9 cellular contexts compared by ENCODE assay signal in the genomic region with DNA sequence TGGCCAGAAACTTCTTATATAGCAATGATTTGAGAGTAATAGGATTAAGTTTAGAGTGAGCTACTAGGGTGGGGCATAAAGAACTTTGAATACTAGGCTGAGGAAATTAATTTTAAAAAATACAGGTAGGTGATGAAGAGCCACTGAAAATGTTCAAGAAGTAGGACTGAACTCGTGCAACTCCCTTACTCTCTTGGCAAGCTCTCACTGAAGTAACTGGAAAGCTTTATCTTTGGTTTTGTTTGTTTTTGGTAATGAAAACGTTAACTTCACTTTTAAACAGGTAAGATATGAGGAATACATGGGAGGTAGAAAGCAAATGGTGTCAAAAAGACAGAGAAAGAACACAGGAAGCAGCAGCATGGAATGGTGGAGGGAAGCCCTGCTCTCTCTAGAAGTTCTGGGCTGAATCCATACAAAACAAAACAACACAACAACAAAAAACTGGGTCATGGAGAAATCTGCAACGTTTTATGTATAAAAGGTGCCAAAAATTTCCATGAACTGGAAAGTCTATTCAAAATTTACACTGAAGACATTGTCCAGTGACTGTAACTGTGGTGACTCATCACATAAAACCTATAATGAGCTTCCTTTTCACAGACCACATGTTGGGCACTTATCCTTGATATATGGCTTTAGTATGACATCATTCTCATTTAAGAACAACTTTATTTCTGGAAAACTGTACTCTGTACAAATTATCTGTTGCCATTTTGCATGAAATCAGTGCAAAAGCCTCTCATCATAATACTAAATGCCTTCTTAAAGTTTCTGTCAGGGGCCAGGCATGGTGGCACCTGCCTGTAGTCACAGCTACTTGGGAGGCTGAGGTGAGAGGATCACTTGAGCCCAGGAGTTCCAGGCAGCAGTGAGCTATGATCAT.
DNase-seq lines count a peak whose midpoint lies in the region; ATAC-seq and TF ChIP-seq lines count a peak whose summit lies in the region.
"Had no signal": no experiment of that assay in that cellular context is flagged by ENCODE, and none has a peak within 500 bp of the region (broad histone marks: within the 10 kb centered on the region; RNA-seq: fewer than 3 reads in every experiment).

No MANE protein-coding gene starts in this region.

- H3K36me3 Mint-ChIP-seq in type B pancreatic cell, result no peaks in the 10 kb centered on the region

- H3K4me3 Mint-ChIP-seq in type B pancreatic cell, result peak overlapping the region; percentile 23
- H3K4me3 Mint-ChIP-seq: stimulated activated naive CD8-positive, alpha-beta T cell treated with anti-CD3 and anti-CD28 coated beads, Interleukin-15, Interleukin-2, amounts not matched to agents 100 ng/mL and 50 ng/mL, for 24 hours had no signal

- H3K9me3 Mint-ChIP-seq in type B pancreatic cell, result peaks cover 12% of the 10 kb centered on the region
- H3K9me3 Mint-ChIP-seq: stimulated activated naive CD8-positive, alpha-beta T cell treated with anti-CD3 and anti-CD28 coated beads, Interleukin-15, Interleukin-2, amounts not matched to agents 100 ng/mL and 50 ng/mL, for 24 hours had no signal

- peaks cover 9% of the 10 kb centered on the region for H3K4me1 Mint-ChIP-seq in type B pancreatic cell (ENCODE audit: unreplicated experiment)

- DNase-seq in AG08396 (ENCODE audit: low spot score) (peak; percentile 41), NCI-H2196 treated with DMSO at 0.1 percent for 48 hours (lab: John Stamatoyannopoulos, UW; ENCODE audit: unreplicated experiment) (peak; percentile 39), epithelial cell of esophagus (ENCODE audit: low read depth) (peak; percentile 64), type B pancreatic cell (ENCODE audit: extremely low spot score, unreplicated experiment) (no peak), hypothalamus (lab: John Stamatoyannopoulos, UW) (no peak), GM20000 (ENCODE audit: low spot score) (no peak), UCSD-AML1 (lab: John Stamatoyannopoulos, UW; ENCODE audit: unreplicated experiment) (no peak)

- peak overlapping the region; percentile 47 for H3K27ac Mint-ChIP-seq in type B pancreatic cell
- H3K27ac Mint-ChIP-seq: stimulated activated naive CD8-positive, alpha-beta T cell treated with anti-CD3 and anti-CD28 coated beads, Interleukin-15, Interleukin-2, amounts not matched to agents 100 ng/mL and 50 ng/mL, for 24 hours had no signal

- ATAC-seq in GM21717 (IDR thresholded peaks at IDR 0.05; ENCODE audit: unreplicated experiment), result peak; percentile 65

- no peaks in the 10 kb centered on the region for H3K27me3 Mint-ChIP-seq in type B pancreatic cell
- H3K27me3 Mint-ChIP-seq: stimulated activated naive CD8-positive, alpha-beta T cell treated with anti-CD3 and anti-CD28 coated beads, Interleukin-15, Interleukin-2, amounts not matched to agents 100 ng/mL and 50 ng/mL, for 24 hours had no signal

- H3K4me3 ChIP-seq in epithelial cell of esophagus (ENCODE audit: low read length), result no peak overlapping the region

- TF ChIP-seq CTCF in epithelial cell of esophagus (IDR thresholded peaks at IDR 0.05; ENCODE audit: insufficient read depth, low read depth, low read length, missing control alignments), result no peak
- TF ChIP-seq CTCF in type B pancreatic cell (conservative IDR thresholded peaks at IDR 0.05), result no peak
- no peak for TF ChIP-seq CTCF in GM20000 (IDR thresholded peaks at IDR 0.05; ENCODE audit: extremely low read depth, missing control alignments)

Comparison
In these comparisons a context has a peak if more than half of its experiments do, and no peak if none do; other contexts are left out.
1. DNase-seq: peak in AG08396 (single experiment), NCI-H2196 treated with DMSO at 0.1 percent for 48 hours (single experiment) and epithelial cell of esophagus (single experiment); none in type B pancreatic cell (single experiment), hypothalamus (0 of 51), GM20000 (single experiment) and UCSD-AML1 (single experiment).